In genomic region chr18:40366521-40366920, GRCh38 we compare ENCODE assay signal across 28 cellular contexts.
"Had no signal": no experiment of that assay in that cellular context is flagged by ENCODE, and none has a peak within 500 bp of the region (broad histone marks: within the 10 kb centered on the region; RNA-seq: fewer than 3 reads in every experiment).

No MANE protein-coding gene starts in this region.

- H3K36me3 Mint-ChIP-seq: natural killer cell, neural progenitor cell, type B pancreatic cell had no signal

- H3K4me1 Mint-ChIP-seq: immature natural killer cell, natural killer cell, nephron progenitor cell had no signal

- H3K27ac Mint-ChIP-seq: immature natural killer cell; natural killer cell; nephron progenitor cell; neural progenitor cell; stimulated activated naive CD8-positive, alpha-beta T cell treated with anti-CD3 and anti-CD28 coated beads, Interleukin-15, Interleukin-2, amounts not matched to agents 100 ng/mL and 50 ng/mL, for 24 hours; type B pancreatic cell had no signal

- H3K4me1 ChIP-seq: left lung, lower lobe of right lung, neural progenitor cell, parathyroid adenoma, suprapubic skin, tibial nerve, uterus had no signal

- H3K36me3 ChIP-seq: left lung, lower lobe of right lung, neural progenitor cell, neutrophil, suprapubic skin, tibial nerve, uterus had no signal

- H3K27ac ChIP-seq: left lung, lower lobe of right lung, neural progenitor cell, neutrophil, parathyroid adenoma, skin epidermis, suprapubic skin, tibial nerve, uterus had no signal

- DNase-seq: hypothalamus; immature natural killer cell; kidney; left colon; left lung; lower lobe of right lung; mammary epithelial cell; mesenchymal stem cell; natural killer cell; nephron progenitor cell; occipital lobe; retina; right cardiac atrium; stimulated activated CD4-positive, alpha-beta T cell treated with anti-CD3 and anti-CD28 coated beads, Interleukin-12 subunit alpha, Interleukin-12 subunit beta, amount 100 ng/mL, for 4 hours; stimulated activated CD4-positive, alpha-beta T cell treated with anti-CD3 and anti-CD28 coated beads, Interleukin-15, amount 100 ng/mL, for 24 hours; stimulated activated CD4-positive, alpha-beta T cell treated with anti-CD3 and anti-CD28 coated beads, Interleukin-2, amount 100 ng/mL, for 24 hours; stimulated activated CD4-positive, alpha-beta T cell treated with anti-CD3 and anti-CD28 coated beads, Interleukin-4, amount 100 ng/mL, for 1 hour; stimulated activated naive CD4-positive, alpha-beta T cell; uterus had no signal

- H3K9me3 ChIP-seq: left lung, lower lobe of right lung, neutrophil, suprapubic skin, tibial nerve, uterus had no signal

- ATAC-seq: left colon, left lung, lower lobe of right lung, natural killer cell, right cardiac atrium, sciatic nerve had no signal

- H3K9me3 Mint-ChIP-seq: nephron progenitor cell had no signal

- H3K27me3 Mint-ChIP-seq: stimulated activated naive CD8-positive, alpha-beta T cell treated with anti-CD3 and anti-CD28 coated beads, Interleukin-15, Interleukin-2, amounts not matched to agents 100 ng/mL and 50 ng/mL, for 24 hours; type B pancreatic cell had no signal

- H3K4me3 ChIP-seq: left lung, lower lobe of right lung, neural progenitor cell, skin epidermis, suprapubic skin, tibial nerve, uterus had no signal

- H3K4me3 Mint-ChIP-seq: immature natural killer cell; natural killer cell; nephron progenitor cell; neural progenitor cell; stimulated activated naive CD8-positive, alpha-beta T cell treated with anti-CD3 and anti-CD28 coated beads, Interleukin-15, Interleukin-2, amounts not matched to agents 100 ng/mL and 50 ng/mL, for 24 hours; type B pancreatic cell had no signal

- H3K27me3 ChIP-seq: left lung, neural progenitor cell, neutrophil, suprapubic skin, tibial nerve, uterus had no signal
